19 cellular contexts compared by ENCODE assay signal in genomic region chr11:108680267-108680666, GRCh38.
"Had no signal": no experiment of that assay in that cellular context is flagged by ENCODE, and none has a peak within 500 bp of the region (broad histone marks: within the 10 kb centered on the region; RNA-seq: fewer than 3 reads in every experiment).

No MANE protein-coding gene starts in this region.

- H3K4me3 ChIP-seq: dorsolateral prefrontal cortex, hepatocyte, prostate gland, right lobe of liver, tibial artery, upper lobe of left lung, vagina had no signal

- ATAC-seq: foreskin keratinocyte; right lobe of liver; stimulated activated memory B cell treated with anti-CD40 and anti-IgM and Interleukin-4, amounts not matched to agents 10 μg/mL and 1 μg/mL and 100 μg/mL, for 72 hours had no signal

- H3K4me3 Mint-ChIP-seq: naive B cell; nephron; stimulated activated memory B cell treated with anti-CD40 and anti-IgM and Interleukin-4, amounts not matched to agents 10 μg/mL and 1 μg/mL and 100 μg/mL, for 72 hours; stimulated activated naive CD8-positive, alpha-beta T cell treated with anti-CD3 and anti-CD28 coated beads, Interleukin-15, Interleukin-2, amounts not matched to agents 100 ng/mL and 50 ng/mL, for 24 hours had no signal

- H3K9ac ChIP-seq: parathyroid adenoma had no signal

- H3K36me3 ChIP-seq: prostate gland had no signal

- H3K9me3 Mint-ChIP-seq: naive B cell; nephron; stimulated activated memory B cell treated with anti-CD40 and anti-IgM and Interleukin-4, amounts not matched to agents 10 μg/mL and 1 μg/mL and 100 μg/mL, for 72 hours; stimulated activated naive CD8-positive, alpha-beta T cell treated with anti-CD3 and anti-CD28 coated beads, Interleukin-15, Interleukin-2, amounts not matched to agents 100 ng/mL and 50 ng/mL, for 24 hours had no signal

- H3K4me1 ChIP-seq: foreskin keratinocyte, parathyroid adenoma, prostate gland, right lobe of liver, tibial artery, upper lobe of left lung, vagina had no signal

- DNase-seq: cortex of kidney; dorsolateral prefrontal cortex; effector CD8-positive, alpha-beta T cell; foreskin keratinocyte; head of caudate nucleus; mesendoderm; naive B cell; occipital lobe; right lobe of liver; stimulated activated CD4-positive, alpha-beta T cell treated with anti-CD3 and anti-CD28 coated beads, Interleukin-4, amount 100 ng/mL, for 24 hours; tibial artery; upper lobe of left lung had no signal

- H3K27me3 Mint-ChIP-seq: naive B cell; stimulated activated memory B cell treated with anti-CD40 and anti-IgM and Interleukin-4, amounts not matched to agents 10 μg/mL and 1 μg/mL and 100 μg/mL, for 72 hours; stimulated activated naive CD8-positive, alpha-beta T cell treated with anti-CD3 and anti-CD28 coated beads, Interleukin-15, Interleukin-2, amounts not matched to agents 100 ng/mL and 50 ng/mL, for 24 hours had no signal

- H3K4me1 Mint-ChIP-seq: naive B cell, nephron had no signal

- H3K9me3 ChIP-seq: prostate gland, right lobe of liver, tibial artery, upper lobe of left lung, vagina had no signal

- H3K27me3 ChIP-seq: dorsolateral prefrontal cortex, foreskin keratinocyte, hepatocyte, right lobe of liver, tibial artery, upper lobe of left lung, vagina had no signal

- H3K27ac Mint-ChIP-seq: nephron; stimulated activated memory B cell treated with anti-CD40 and anti-IgM and Interleukin-4, amounts not matched to agents 10 μg/mL and 1 μg/mL and 100 μg/mL, for 72 hours; stimulated activated naive CD8-positive, alpha-beta T cell treated with anti-CD3 and anti-CD28 coated beads, Interleukin-15, Interleukin-2, amounts not matched to agents 100 ng/mL and 50 ng/mL, for 24 hours had no signal

- H3K27ac ChIP-seq: dorsolateral prefrontal cortex, foreskin keratinocyte, hepatocyte, parathyroid adenoma, prostate gland, right lobe of liver, tibial artery, upper lobe of left lung, vagina had no signal
